Comparison of ENCODE assay signal across 7 cellular contexts in the genomic region with DNA sequence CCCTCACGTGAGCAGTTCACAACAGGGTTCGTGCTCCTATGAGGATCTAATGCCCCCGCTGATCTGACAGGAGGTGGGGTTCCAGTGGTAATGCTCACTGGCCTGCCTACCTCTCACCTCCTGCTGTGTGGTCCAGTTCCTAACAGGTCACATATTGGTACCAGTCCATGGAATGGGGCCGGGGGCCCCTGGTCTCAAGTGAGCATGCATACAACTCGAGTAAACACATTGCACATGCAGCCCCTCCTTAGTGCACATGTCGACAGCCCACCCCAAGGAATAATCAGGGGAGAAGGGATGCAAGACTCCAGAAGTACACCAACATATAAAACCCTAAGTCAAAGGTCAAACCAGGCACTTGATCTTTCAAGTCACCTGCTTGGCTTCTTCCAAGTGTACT.
"Had no signal": no experiment of that assay in that cellular context is flagged by ENCODE, and none has a peak within 500 bp of the region (broad histone marks: within the 10 kb centered on the region; RNA-seq: fewer than 3 reads in every experiment).

No MANE protein-coding gene starts in this region.

- FAIRE-seq: G401.6, GM12878, GM12891, GM18507, GM19239 had no signal

- DNase-seq: GDM1, GF-D8 had no signal

- H3K4me3 ChIP-seq: GM12878 had no signal

- ATAC-seq: GM12878 had no signal
